In genomic region chr22:22210889-22211833, GRCh38 we compare ENCODE assay signal across 1 cellular context.
TF ChIP-seq lines count a peak whose summit lies in the region.

No MANE protein-coding gene starts in this region.

TF ChIP-seq in HCT116, 20 proteins besides CTCF, POLR2A, EP300 and RAD21:
- TF ChIP-seq EZH2 (IDR thresholded peaks at IDR 0.05) (no peak), SRF (IDR thresholded peaks at IDR 0.05; ENCODE audit: low read depth) (no peak), YY1 (IDR thresholded peaks at IDR 0.05; ENCODE audit: extremely low read depth, insufficient replicate concordance, low read depth, low read length) (no peak), ATF3 (IDR thresholded peaks at IDR 0.05) (no peak), TCF7L2 (IDR thresholded peaks at IDR 0.05; ENCODE audit: borderline replicate concordance, extremely low read depth, insufficient read depth, insufficient read length) (no peak), SIN3A (IDR thresholded peaks at IDR 0.05; ENCODE audit: low read depth) (no peak), CEBPB (IDR thresholded peaks at IDR 0.05; ENCODE audit: low read depth) (no peak), ZFX (IDR thresholded peaks at IDR 0.05) (no peak), ZBTB33 (IDR thresholded peaks at IDR 0.05; ENCODE audit: extremely low read depth, insufficient replicate concordance, low read length) (no peak)
TF ChIP-seq in HCT116: peak in this region for 0.
